In the genomic region with DNA sequence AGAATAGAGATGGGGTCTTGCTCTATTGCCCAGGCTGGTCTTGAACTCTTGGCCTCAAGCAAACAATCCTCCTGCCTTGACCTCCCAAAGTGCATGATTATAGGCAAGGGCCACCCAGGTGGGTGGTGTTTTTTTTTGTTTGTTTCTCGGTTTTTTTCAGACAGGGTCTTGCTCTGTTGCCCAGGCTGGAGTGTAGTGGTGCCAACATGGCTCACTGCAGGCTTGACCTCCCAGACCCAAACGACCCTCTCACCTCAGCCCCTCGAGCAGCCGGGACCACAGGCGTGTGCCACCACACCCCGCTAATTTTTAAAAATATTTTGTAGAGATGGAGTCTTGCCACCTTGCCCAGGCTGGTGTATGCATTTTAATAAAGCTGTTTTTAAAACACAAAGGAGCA, we compare ENCODE assay signal across 29 cellular contexts. TPM values are rescaled to one million over a fixed set of nuclear protein-coding genes. Genes with fewer than 3 reads are reported as not detected.
"Had no signal": no experiment of that assay in that cellular context is flagged by ENCODE, and none has a peak within 500 bp of the region (broad histone marks: within the 10 kb centered on the region; RNA-seq: fewer than 3 reads in every experiment).

No MANE protein-coding gene starts in this region.

- H3K9me3 ChIP-seq: ascending aorta, breast epithelium, colonic mucosa had no signal

- DNase-seq: activated CD4-positive, alpha-beta memory T cell treated with anti-CD3 and anti-CD28 coated beads for 36 hours; activated CD4-positive, alpha-beta T cell treated with anti-CD3 and anti-CD28 coated beads for 36 hours; activated CD4-positive, alpha-beta T cell treated with anti-CD3 and anti-CD28 coated beads, Interleukin-2, amount 10 ng/mL, durations not matched to agents 24 days and 14 days; activated CD4-positive, CD25-positive, alpha-beta regulatory T cell; activated CD4-positive, CD25-positive, alpha-beta regulatory T cell treated with anti-CD3 and anti-CD28 coated beads, Interleukin-2, amount 50 U/mL, for 72 hours; activated CD8-positive, alpha-beta memory T cell treated with anti-CD3 and anti-CD28 coated beads, Interleukin-2, amount 10 ng/mL, durations not matched to agents 7 days and 5 days; activated CD8-positive, alpha-beta memory T cell treated with anti-CD3 and anti-CD28 coated beads, Interleukin-2, amount 50 U/mL, for 4 hours; activated CD8-positive, alpha-beta T cell treated with anti-CD3 and anti-CD28 coated beads, Interleukin-2, amount 10 ng/mL, durations not matched to agents 7 days and 5 days; activated gamma-delta T cell; activated naive CD4-positive, alpha-beta T cell; activated naive CD4-positive, alpha-beta T cell treated with anti-CD3 and anti-CD28 coated beads, Interleukin-2, amount 10 ng/mL, durations not matched to agents 7 days and 5 days; activated naive CD8-positive, alpha-beta T cell treated with anti-CD3 and anti-CD28 coated beads, Interleukin-2, amount 10 ng/mL, durations not matched to agents 7 days and 5 days; activated T-cell treated with anti-CD3 and anti-CD28 coated beads, Interleukin-2, amount 50 U/mL, for 1 hour; activated T-cell treated with anti-CD3 and anti-CD28 coated beads, Interleukin-2, amount 50 U/mL, for 48 hours; central memory CD4-positive, alpha-beta T cell; cerebellar nuclear complex; colonic mucosa; effector CD8-positive, alpha-beta T cell; endodermal cell; foreskin fibroblast; T-helper 2 cell had no signal

- H3K27me3 ChIP-seq: ascending aorta, breast epithelium, cardiac muscle cell, colonic mucosa had no signal

- H3K36me3 Mint-ChIP-seq: activated CD8-positive, alpha-beta memory T cell treated with anti-CD3 and anti-CD28 coated beads, Interleukin-2, amount 10 ng/mL, durations not matched to agents 7 days and 5 days; activated naive CD8-positive, alpha-beta T cell treated with anti-CD3 and anti-CD28 coated beads, Interleukin-2, amount 10 ng/mL, durations not matched to agents 7 days and 5 days had no signal

- FAIRE-seq: frontal cortex had no signal

- H3K4me3 ChIP-seq: ascending aorta, breast epithelium, cardiac muscle cell, colonic mucosa had no signal

- H3K27ac ChIP-seq: ascending aorta, breast epithelium, cardiac muscle cell, colonic mucosa had no signal

- H3K27ac Mint-ChIP-seq: activated CD4-positive, alpha-beta memory T cell treated with anti-CD3 and anti-CD28 coated beads for 36 hours; activated CD4-positive, alpha-beta T cell treated with anti-CD3 and anti-CD28 coated beads for 36 hours; activated CD4-positive, alpha-beta T cell treated with anti-CD3 and anti-CD28 coated beads, Interleukin-2, amount 10 ng/mL, durations not matched to agents 24 days and 14 days; activated CD8-positive, alpha-beta memory T cell treated with anti-CD3 and anti-CD28 coated beads, Interleukin-2, amount 10 ng/mL, durations not matched to agents 7 days and 5 days; activated CD8-positive, alpha-beta T cell treated with anti-CD3 and anti-CD28 coated beads, Interleukin-2, amount 10 ng/mL, durations not matched to agents 7 days and 5 days; activated naive CD4-positive, alpha-beta T cell treated with anti-CD3 and anti-CD28 coated beads, Interleukin-2, amount 10 ng/mL, durations not matched to agents 7 days and 5 days; activated naive CD4-positive, alpha-beta T cell treated with anti-CD3 and anti-CD28 coated beads, Interleukin-2, amount 50 U/mL, for 72 hours; activated naive CD8-positive, alpha-beta T cell treated with anti-CD3 and anti-CD28 coated beads, Interleukin-2, amount 10 ng/mL, durations not matched to agents 7 days and 5 days; brain; endodermal cell had no signal

- H3K4me1 ChIP-seq: ascending aorta, breast epithelium, colonic mucosa had no signal

- H3K27me3 Mint-ChIP-seq: activated CD4-positive, alpha-beta memory T cell treated with anti-CD3 and anti-CD28 coated beads for 36 hours; activated CD4-positive, alpha-beta T cell treated with anti-CD3 and anti-CD28 coated beads, Interleukin-2, amount 10 ng/mL, durations not matched to agents 24 days and 14 days; activated CD8-positive, alpha-beta memory T cell treated with anti-CD3 and anti-CD28 coated beads, Interleukin-2, amount 10 ng/mL, durations not matched to agents 7 days and 5 days; activated naive CD8-positive, alpha-beta T cell treated with anti-CD3 and anti-CD28 coated beads, Interleukin-2, amount 10 ng/mL, durations not matched to agents 7 days and 5 days; brain had no signal

- H3K4me1 Mint-ChIP-seq: activated CD4-positive, alpha-beta T cell treated with anti-CD3 and anti-CD28 coated beads for 36 hours; activated CD4-positive, alpha-beta T cell treated with anti-CD3 and anti-CD28 coated beads, Interleukin-2, amount 10 ng/mL, durations not matched to agents 24 days and 14 days; activated CD8-positive, alpha-beta memory T cell treated with anti-CD3 and anti-CD28 coated beads, Interleukin-2, amount 10 ng/mL, durations not matched to agents 7 days and 5 days; activated naive CD4-positive, alpha-beta T cell treated with anti-CD3 and anti-CD28 coated beads, Interleukin-2, amount 10 ng/mL, durations not matched to agents 7 days and 5 days; activated naive CD8-positive, alpha-beta T cell treated with anti-CD3 and anti-CD28 coated beads, Interleukin-2, amount 10 ng/mL, durations not matched to agents 7 days and 5 days; brain; endodermal cell had no signal

- H3K36me3 ChIP-seq: ascending aorta, breast epithelium, cardiac muscle cell, colonic mucosa had no signal

- H3K4me3 Mint-ChIP-seq: activated CD4-positive, alpha-beta memory T cell treated with anti-CD3 and anti-CD28 coated beads for 36 hours; activated CD4-positive, alpha-beta T cell treated with anti-CD3 and anti-CD28 coated beads for 36 hours; activated CD4-positive, alpha-beta T cell treated with anti-CD3 and anti-CD28 coated beads, Interleukin-2, amount 10 ng/mL, durations not matched to agents 24 days and 14 days; activated CD8-positive, alpha-beta memory T cell treated with anti-CD3 and anti-CD28 coated beads, Interleukin-2, amount 10 ng/mL, durations not matched to agents 7 days and 5 days; activated CD8-positive, alpha-beta T cell treated with anti-CD3 and anti-CD28 coated beads, Interleukin-2, amount 10 ng/mL, durations not matched to agents 7 days and 5 days; activated naive CD4-positive, alpha-beta T cell treated with anti-CD3 and anti-CD28 coated beads, Interleukin-2, amount 10 ng/mL, durations not matched to agents 7 days and 5 days; activated naive CD8-positive, alpha-beta T cell treated with anti-CD3 and anti-CD28 coated beads, Interleukin-2, amount 10 ng/mL, durations not matched to agents 7 days and 5 days; brain; endodermal cell had no signal

- ATAC-seq: activated CD4-positive, alpha-beta T cell treated with anti-CD3 and anti-CD28 coated beads for 36 hours; activated CD8-positive, alpha-beta memory T cell treated with anti-CD3 and anti-CD28 coated beads, Interleukin-2, amount 10 ng/mL, durations not matched to agents 7 days and 5 days; activated CD8-positive, alpha-beta T cell treated with anti-CD3 and anti-CD28 coated beads, Interleukin-2, amount 10 ng/mL, durations not matched to agents 7 days and 5 days; activated naive CD4-positive, alpha-beta T cell treated with anti-CD3 and anti-CD28 coated beads, Interleukin-2, amount 50 U/mL, for 72 hours had no signal

RNA-seq across cellular contexts. Expression of gene GRTP1, which starts 14.9 kb away (rescaled TPM):
- total RNA-seq: activated CD4-positive, alpha-beta T cell treated with anti-CD3 and anti-CD28 coated beads, Interleukin-2, amount 10 ng/mL, durations not matched to agents 24 days and 14 days; activated CD8-positive, alpha-beta memory T cell treated with anti-CD3 and anti-CD28 coated beads for 36 hours; activated CD8-positive, alpha-beta memory T cell treated with anti-CD3 and anti-CD28 coated beads, Interleukin-2, amount 10 ng/mL, durations not matched to agents 7 days and 5 days; activated CD8-positive, alpha-beta T cell treated with anti-CD3 and anti-CD28 coated beads, Interleukin-2, amount 10 ng/mL, durations not matched to agents 7 days and 5 days; activated naive CD8-positive, alpha-beta T cell treated with anti-CD3 and anti-CD28 coated beads, Interleukin-2, amount 10 ng/mL, durations not matched to agents 7 days and 5 days; T-helper 1 cell treated with Interleukin-12 subunit alpha and Interleukin-12 subunit beta and Interleukin-4 antibody, amounts not matched to agents 30 ng/mL and 1 ng/mL, for 36 hours had no signal
